ENCODE assay signal across 8 cellular contexts in the genomic region with DNA sequence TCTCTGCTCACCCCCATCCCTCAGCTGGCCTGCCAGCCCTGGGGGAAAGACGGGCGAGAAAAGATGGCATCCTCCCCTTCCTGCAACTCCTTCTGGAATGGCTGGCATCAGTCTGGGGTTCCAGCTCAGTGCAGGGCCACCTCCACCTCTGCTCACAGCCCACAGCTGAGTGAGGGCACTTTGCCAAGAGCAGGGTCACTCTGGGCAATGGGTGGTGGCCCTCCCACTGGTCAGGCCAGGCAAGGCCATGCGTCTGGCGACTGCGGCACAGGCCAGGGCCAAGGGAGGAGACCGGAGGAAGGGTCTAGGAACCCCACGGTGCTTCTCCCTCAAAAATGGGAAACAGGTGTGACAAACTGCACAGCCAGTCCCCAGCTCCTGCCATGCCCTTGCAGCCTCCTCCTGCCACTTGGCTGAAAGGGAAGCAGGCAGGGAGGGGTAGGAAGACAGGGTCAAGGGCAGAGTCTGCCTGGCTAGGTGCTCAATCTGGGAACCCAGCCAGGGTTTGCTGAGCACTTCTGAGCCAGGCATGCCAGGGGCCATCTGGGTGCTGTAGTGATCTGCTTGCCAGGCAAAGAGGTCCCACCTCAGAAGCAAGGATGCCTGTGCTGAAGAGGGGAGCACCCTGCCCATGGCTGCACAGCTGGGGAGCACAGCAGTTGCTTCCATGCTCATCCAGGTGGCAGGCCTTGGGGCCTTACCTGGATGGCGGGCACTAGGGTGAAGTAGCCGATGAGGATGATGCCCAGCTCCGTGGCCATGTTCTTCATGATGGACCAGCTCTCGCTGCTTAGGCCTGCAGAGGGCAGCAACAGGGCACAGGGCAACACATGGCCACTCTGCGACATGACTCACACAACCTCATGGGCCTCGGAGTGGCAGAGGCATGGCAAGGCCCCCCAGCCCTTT. TPM values are rescaled to one million over a fixed set of nuclear protein-coding genes. Genes with fewer than 3 reads are reported as not detected.
DNase-seq lines count a peak whose midpoint lies in the region; ATAC-seq, FAIRE-seq and TF ChIP-seq lines count a peak whose summit lies in the region.

No MANE protein-coding gene starts in this region.

- CTCF ChIA-PET in CD8-positive, alpha-beta T cell (lab: Charles Lee), result interaction anchor here (0.6 to 4.7 kb wide), 20 partner anchors 8 to 99 kb away, joined by 3 to 42 read pairs (median 6); a partner anchor contains a TSS

- no peaks in the 10 kb centered on the region for H3K9me3 ChIP-seq in CD8-positive, alpha-beta T cell (ENCODE audit: low read length)
- H3K9me3 ChIP-seq in HUES64 (ENCODE audit: insufficient read depth, low read depth, low read length) (no peaks in the 10 kb centered on the region), small intestine (ENCODE audit: control insufficient read depth, low read depth) (no peaks in the 10 kb centered on the region)

- H3K4me3 ChIP-seq in CD8-positive, alpha-beta T cell (ENCODE audit: low read depth, low read length), result no peak overlapping the region
- H3K4me3 ChIP-seq in HUES64 (ENCODE audit: low read length) (no peak overlapping the region), small intestine (ENCODE audit: low read depth in 1 of 2, low read length in 2 of 2) (no peak overlapping the region)

- intact Hi-C loops in CD8-positive, alpha-beta T cell (cut with DNase I, micrococcal nuclease), result loop anchor here (1.0 to 5.0 kb wide), 5 partner anchors 41 to 380 kb away; a partner anchor contains a TSS
- intact Hi-C loops in left cardiac atrium (cut with DNase I), result loop anchor here (2.0 to 5.0 kb wide), 2 partner anchors 53 to 55 kb away; a partner anchor contains a TSS

- H3K36me3 ChIP-seq in CD8-positive, alpha-beta T cell (ENCODE audit: insufficient read depth, low read length), result peaks cover 14% of the 10 kb centered on the region
- H3K36me3 ChIP-seq in HUES64 (ENCODE audit: insufficient read depth, low read length) (peaks cover 56% of the 10 kb centered on the region), small intestine (ENCODE audit: control insufficient read depth in 2 of 2, insufficient read depth in 2 of 2, low read length in 2 of 2) (peaks cover 3 to 8% of the 10 kb centered on the region in 2 donors)

- 87% methylated on average over 13 of the region's 13 CpGs for WGBS in HUES64
- WGBS in small intestine, 3 donors, result 67 to 77% (median 71%) methylated on average over 13 of the region's 13 CpGs

- peaks cover 14% of the 10 kb centered on the region for H3K4me1 ChIP-seq in CD8-positive, alpha-beta T cell (ENCODE audit: insufficient read depth, low read length)
- H3K4me1 ChIP-seq in HUES64 (ENCODE audit: insufficient read depth, low read length), result no peaks in the 10 kb centered on the region
- peaks cover 0 to 26% of the 10 kb centered on the region in 2 donors for H3K4me1 ChIP-seq in small intestine (ENCODE audit: control insufficient read depth in 2 of 2, insufficient read depth in 1 of 2, low read depth in 1 of 2, low read length in 1 of 2)

- POLR2A ChIA-PET in CD8-positive, alpha-beta T cell (lab: Charles Lee), result interaction anchor here (1.3 to 3.0 kb wide), 2 partner anchors 41 to 53 kb away, joined by 5 to 11 read pairs; a partner anchor contains a TSS

- DNase-seq in CD8-positive, alpha-beta T cell, result no peak
- peak; percentile 60 for DNase-seq in activated T-cell treated with anti-CD3 and anti-CD28 coated beads, Interleukin-2, amount 50 U/mL, for 48 hours
- DNase-seq in left cardiac atrium, result no peak
- peak; percentile 86 for DNase-seq in small intestine
- DNase-seq in kidney glomerular epithelial cell (lab: John Stamatoyannopoulos, UW), result no peak
- no peak for DNase-seq in NCI-H446 treated with DMSO at 0.1 percent for 48 hours (lab: John Stamatoyannopoulos, UW)
- DNase-seq in NK-92 (lab: John Stamatoyannopoulos, UW; ENCODE audit: unreplicated experiment), result no peak

- peak overlapping the region; percentile 99 for H3K27ac Mint-ChIP-seq in CD8-positive, alpha-beta T cell

- H3K4me3 Mint-ChIP-seq in CD8-positive, alpha-beta T cell, result peak overlapping the region; percentile 70

- H3K27me3 Mint-ChIP-seq in CD8-positive, alpha-beta T cell (ENCODE audit: low read depth), result no peaks in the 10 kb centered on the region

- no peak for FAIRE-seq in small intestine (lab: Jason Lieb, UNC)

- no peaks in the 10 kb centered on the region for H3K9me3 Mint-ChIP-seq in CD8-positive, alpha-beta T cell

- no peaks in the 10 kb centered on the region for H3K27me3 ChIP-seq in CD8-positive, alpha-beta T cell (ENCODE audit: insufficient read depth, low read length)
- no peaks in the 10 kb centered on the region for H3K27me3 ChIP-seq in HUES64 (ENCODE audit: insufficient read depth, low read length)
- H3K27me3 ChIP-seq in small intestine (ENCODE audit: control insufficient read depth in 2 of 2, insufficient read depth in 2 of 2, low read length in 2 of 2), result no peaks in the 10 kb centered on the region

- H3K9ac ChIP-seq in HUES64 (ENCODE audit: low read depth, low read length), result no peak overlapping the region

- no peak for TF ChIP-seq CTCF in CD8-positive, alpha-beta T cell (IDR thresholded peaks at IDR 0.05)

- no peak for ATAC-seq in CD8-positive, alpha-beta T cell
- ATAC-seq in left cardiac atrium, result peak; percentile 18 to 44

- H3K4me1 Mint-ChIP-seq in CD8-positive, alpha-beta T cell (ENCODE audit: low read depth), result peaks cover 15% of the 10 kb centered on the region

- H3K27ac ChIP-seq in CD8-positive, alpha-beta T cell (ENCODE audit: low read depth, low read length), result peak overlapping the region; percentile 53
- H3K27ac ChIP-seq in HUES64 (ENCODE audit: low read depth, low read length) (peak overlapping the region; percentile 66; the same call in 1 of the 2 replicates), small intestine (ENCODE audit: low read depth in 1 of 2, low read length in 1 of 2) (peak overlapping the region; percentile 64 to 83)

- peaks cover 52% of the 10 kb centered on the region for H3K36me3 Mint-ChIP-seq in CD8-positive, alpha-beta T cell

RNA-seq across cellular contexts. Expression of a gene that starts 41.2 kb away (rescaled TPM):
- total RNA-seq in CD8-positive, alpha-beta T cell, result 10 to 100 TPM; 39.2 to 48.3 TPM
- 22.5 TPM for polyA plus RNA-seq in HUES64 (2013, experiment 1 of 2)
- polyA plus RNA-seq in HUES64 (2013, experiment 2 of 2), result 26.0 TPM
- total RNA-seq in left cardiac atrium, result 10 to 100 TPM; 24.1 to 24.8 TPM
- polyA plus RNA-seq in small intestine, result 10 to 100 TPM; 10.3 to 17.3 (median 10.5) TPM

RNA-seq across cellular contexts. Expression of a gene that starts 53.7 kb away (rescaled TPM):
- total RNA-seq in CD8-positive, alpha-beta T cell, result 10 to 100 TPM; 72.8 to 76.6 TPM
- 60.9 TPM for polyA plus RNA-seq in HUES64 (2013, experiment 1 of 2)
- 57.7 TPM for polyA plus RNA-seq in HUES64 (2013, experiment 2 of 2)
- 10 to 100 TPM; 41.5 to 49.1 TPM for total RNA-seq in left cardiac atrium
- 10 to 100 TPM; 43.8 to 57.2 (median 53.9) TPM for polyA plus RNA-seq in small intestine

Comparison
In these comparisons a context has a peak if more than half of its experiments do, and no peak if none do; other contexts are left out.
1. DNase-seq: peak in activated T-cell treated with anti-CD3 and anti-CD28 coated beads, Interleukin-2, amount 50 U/mL, for 48 hours (2 of 2) and small intestine (single experiment); none in CD8-positive, alpha-beta T cell (0 of 7), left cardiac atrium (single experiment), kidney glomerular epithelial cell (single experiment), NCI-H446 treated with DMSO at 0.1 percent for 48 hours (single experiment) and NK-92 (single experiment).
2. Peak in every context shown above with its lines, with median percentiles within 50 percentile points of each other: H3K27ac ChIP-seq.